ENCODE assay signal across 6 cellular contexts in the genomic region with DNA sequence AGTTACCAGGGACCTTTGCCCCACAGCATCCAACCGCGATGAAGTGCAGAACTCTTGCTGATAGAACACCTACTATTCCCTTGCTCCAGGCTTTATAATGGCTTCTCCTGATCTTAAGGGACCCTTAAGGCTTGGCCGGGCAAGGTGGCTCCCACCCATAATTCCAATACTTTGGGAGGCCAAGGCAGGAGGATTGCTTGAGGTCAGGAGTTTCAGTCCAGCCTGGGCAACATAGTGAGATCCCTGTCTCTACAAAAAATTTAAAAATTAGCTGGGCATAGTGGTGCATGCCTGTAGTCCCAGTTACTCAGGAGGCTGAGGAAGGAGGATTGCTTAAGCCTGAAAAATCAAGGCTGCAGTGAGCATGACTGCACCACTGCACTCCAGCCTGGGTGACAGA.
"Had no signal": no experiment of that assay in that cellular context is flagged by ENCODE, and none has a peak within 500 bp of the region (broad histone marks: within the 10 kb centered on the region; RNA-seq: fewer than 3 reads in every experiment).

No MANE protein-coding gene starts in this region.

- DNase-seq: GOT3, H7, IMR-90, KBM-7 had no signal

- H3K9me3 ChIP-seq: HAP-1 had no signal

- H3K36me3 ChIP-seq: HAP-1 had no signal

- ATAC-seq: HCT116 had no signal

- H3K4me3 ChIP-seq: HAP-1 had no signal
